ENCODE assay signal across 17 cellular contexts in the genomic region with DNA sequence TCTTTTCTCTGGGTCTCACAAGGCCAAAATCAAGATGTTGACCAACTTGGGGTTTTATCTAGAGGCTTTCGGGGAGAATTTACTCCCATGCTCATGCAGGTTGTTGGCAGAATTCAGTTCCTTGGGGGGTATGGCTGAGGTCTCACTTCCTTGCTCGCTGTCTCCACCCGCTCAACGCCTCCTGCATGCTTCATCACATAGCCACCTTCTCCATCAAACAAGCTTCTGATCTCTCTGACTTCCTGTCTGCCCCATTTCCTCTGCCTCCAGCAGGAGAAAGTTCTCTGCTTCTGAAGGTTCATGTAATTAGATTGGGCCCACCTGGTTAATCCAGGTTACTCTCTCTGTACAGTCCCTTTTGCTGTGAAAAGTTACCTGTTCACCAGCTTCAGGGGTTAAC.
"Had no signal": no experiment of that assay in that cellular context is flagged by ENCODE, and none has a peak within 500 bp of the region (broad histone marks: within the 10 kb centered on the region; RNA-seq: fewer than 3 reads in every experiment).

No MANE protein-coding gene starts in this region.

- H3K4me3 Mint-ChIP-seq: activated T-cell treated with anti-CD3 and anti-CD28 coated beads, Interleukin-2, amount 50 U/mL, for 4 hours; endodermal cell; immature natural killer cell; mesothelial cell of epicardium; neural progenitor cell had no signal

- H3K27ac ChIP-seq: cardiac muscle cell, dorsolateral prefrontal cortex, neural progenitor cell, sigmoid colon, SK-N-MC, spleen had no signal

- H3K27me3 ChIP-seq: cardiac muscle cell, dorsolateral prefrontal cortex, heart left ventricle, neural progenitor cell, sigmoid colon, spleen had no signal

- H3K4me3 ChIP-seq: cardiac muscle cell, dorsolateral prefrontal cortex, heart left ventricle, lung, neural progenitor cell, sigmoid colon, SK-N-MC, spleen had no signal

- DNase-seq: activated CD4-positive, CD25-positive, alpha-beta regulatory T cell treated with anti-CD3 and anti-CD28 coated beads, Interleukin-2, amount 50 U/mL, for 72 hours; activated effector memory CD4-positive, alpha-beta T cell treated with anti-CD3 and anti-CD28 coated beads, Interleukin-2, amount 50 U/mL, for 16 hours; activated T-cell treated with anti-CD3 and anti-CD28 coated beads, Interleukin-2, amount 50 U/mL, for 4 hours; dorsolateral prefrontal cortex; endodermal cell; heart left ventricle; immature natural killer cell; sigmoid colon; spleen; substantia nigra; T1000; trophoblast cell had no signal

- H3K4me1 Mint-ChIP-seq: endodermal cell had no signal

- H3K36me3 ChIP-seq: cardiac muscle cell, heart left ventricle, neural progenitor cell, sigmoid colon had no signal

- H3K9me3 ChIP-seq: heart left ventricle, sigmoid colon, spleen had no signal

- H3K36me3 Mint-ChIP-seq: immature natural killer cell, mesothelial cell of epicardium, neural progenitor cell had no signal

- H3K9me3 Mint-ChIP-seq: activated T-cell treated with anti-CD3 and anti-CD28 coated beads, Interleukin-2, amount 50 U/mL, for 4 hours; endodermal cell; mesothelial cell of epicardium; neural progenitor cell had no signal

- H3K27ac Mint-ChIP-seq: endodermal cell, immature natural killer cell, mesothelial cell of epicardium, neural progenitor cell had no signal
